ENCODE assay signal across 12 cellular contexts in the genomic region with DNA sequence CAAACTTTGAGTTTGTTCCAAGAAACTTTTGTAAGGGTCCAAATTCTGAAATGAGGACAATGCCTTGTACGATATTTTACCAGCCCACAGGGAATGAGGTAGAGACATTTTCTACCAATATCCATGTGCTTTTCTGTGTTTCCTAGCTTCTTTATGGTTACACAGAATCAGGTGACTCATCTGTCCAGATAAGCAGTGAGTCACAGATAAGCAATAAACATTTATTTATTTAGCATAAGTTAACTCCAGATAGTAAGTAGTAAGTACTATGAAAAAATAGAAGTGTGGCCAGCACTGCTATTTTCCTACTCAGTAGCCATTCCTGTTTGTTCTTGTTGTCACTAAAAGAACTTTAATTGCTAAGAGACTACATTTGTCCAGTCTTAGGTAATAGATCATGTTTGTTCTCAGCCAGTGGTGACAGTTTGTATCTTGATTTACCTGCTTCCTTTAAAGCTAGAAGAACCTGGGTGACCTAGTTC. TPM values are rescaled to one million over a fixed set of nuclear protein-coding genes. Genes with fewer than 3 reads are reported as not detected.
DNase-seq lines count a peak whose midpoint lies in the region; ATAC-seq, FAIRE-seq and TF ChIP-seq lines count a peak whose summit lies in the region.
"Had no signal": no experiment of that assay in that cellular context is flagged by ENCODE, and none has a peak within 500 bp of the region (broad histone marks: within the 10 kb centered on the region; RNA-seq: fewer than 3 reads in every experiment).

No MANE protein-coding gene starts in this region.

- WGBS in pancreas, 2 donors = 46 to 53% methylated on average over 1 of the region's 1 CpG

- TF ChIP-seq POLR2A in GM12891 (IDR thresholded peaks at IDR 0.05; ENCODE audit: low read depth, low read length) (no peak), NB4 (IDR thresholded peaks at IDR 0.05; ENCODE audit: extremely low read depth, insufficient read length) (no peak), uterus (IDR thresholded peaks at IDR 0.05) (no peak)

- TF ChIP-seq CTCF in NB4 (IDR thresholded peaks at IDR 0.05; ENCODE audit: low read depth, low read length) = no peak
- TF ChIP-seq CTCF in choroid plexus epithelial cell (conservative IDR thresholded peaks at IDR 0.05; ENCODE audit: low read depth, low read length) = no peak
- no peak for TF ChIP-seq CTCF in pancreas (IDR thresholded peaks at IDR 0.05)
- no peak for TF ChIP-seq CTCF in uterus (IDR thresholded peaks at IDR 0.05)

- FAIRE-seq in GM12891 (lab: Jason Lieb, UNC) (peak; percentile 5), pancreas (lab: Jason Lieb, UNC) (no peak)

- no peaks in the 10 kb centered on the region for H3K9me3 ChIP-seq in pancreas
- no peaks in the 10 kb centered on the region for H3K9me3 ChIP-seq in uterus
- H3K9me3 ChIP-seq: suprapubic skin had no signal

- peak; percentile 24 to 52 (median 50) for ATAC-seq in pancreas

- H3K4me1 ChIP-seq in pancreas (peaks cover 53 to 61% (median 55%) of the 10 kb centered on the region in 3 donors), uterus (peaks cover 0 to 20% of the 10 kb centered on the region in 2 donors)

- H3K4me3 ChIP-seq in NB4 (ENCODE audit: low read depth, low read length) = no peak overlapping the region
- H3K4me3 ChIP-seq in choroid plexus epithelial cell (ENCODE audit: low read depth, low read length) = no peak overlapping the region
- H3K4me3 ChIP-seq in pancreas = no peak overlapping the region
- no peak overlapping the region for H3K4me3 ChIP-seq in uterus
- H3K4me3 ChIP-seq: suprapubic skin had no signal

- peak overlapping the region; percentile 24 to 99 (median 49) for H3K27ac ChIP-seq in pancreas
- no peak overlapping the region for H3K27ac ChIP-seq in uterus
- H3K27ac ChIP-seq: HL-60, suprapubic skin had no signal

- DNase-seq in GM12891 (ENCODE audit: insufficient read length, low spot score) (no peak), NB4 (ENCODE audit: low read depth) (peak; percentile 34), choroid plexus epithelial cell (ENCODE audit: low read depth) (peak; percentile 60), pancreas (no peak), uterus (no peak), AML-193 (lab: John Stamatoyannopoulos, UW) (no peak), T-helper 1 cell (no peak)
- DNase-seq in stimulated activated naive CD4-positive, alpha-beta T cell (lab: John Stamatoyannopoulos, UW) = no peak
- DNase-seq: activated CD4-positive, alpha-beta T cell treated with anti-CD3 and anti-CD28 coated beads for 4 hours had no signal

- no peaks in the 10 kb centered on the region for H3K27me3 ChIP-seq in pancreas
- H3K27me3 ChIP-seq in uterus = no peaks in the 10 kb centered on the region
- H3K27me3 ChIP-seq: suprapubic skin had no signal

- H3K36me3 ChIP-seq in pancreas (no peaks in the 10 kb centered on the region), uterus (no peaks in the 10 kb centered on the region)
- H3K36me3 ChIP-seq: suprapubic skin had no signal

- intact Hi-C loops in pancreas (cut with DNase I) = loop anchor here in 2 of 3 donors (10.0 kb wide), 1 partner anchor 53 kb away; no protein-coding TSS in a partner anchor
- intact Hi-C loops in uterus (cut with DNase I; ENCODE audit: low total_unique reads) = loop anchor here (10.0 kb wide), 1 partner anchor 53 kb away; no protein-coding TSS in a partner anchor

TF ChIP-seq in GM12891, 5 proteins besides CTCF, POLR2A, EP300 and RAD21:
- no peak for TF ChIP-seq POU2F2 (IDR thresholded peaks at IDR 0.05; ENCODE audit: low read depth, low read length)
- no peak for TF ChIP-seq POLR2AphosphoS5 (IDR thresholded peaks at IDR 0.05; ENCODE audit: low read depth, low read length)
- no peak for TF ChIP-seq SPI1 (IDR thresholded peaks at IDR 0.05; ENCODE audit: low read depth, low read length)
- TF ChIP-seq TAF1 (IDR thresholded peaks at IDR 0.05; ENCODE audit: low read depth, low read length) = no peak
- TF ChIP-seq PAX5 (IDR thresholded peaks at IDR 0.05; ENCODE audit: insufficient read depth, low read length, severe bottlenecking) = no peak

RNA-seq across cellular contexts. Expression of a gene that starts 7.4 kb away (rescaled TPM):
- polyA plus RNA-seq in GM12891 (2012; ENCODE audit: low read depth, missing spikeins) = 17.2 TPM
- 10 to 100 TPM; 35.8 to 62.0 (median 40.9) TPM for total RNA-seq in pancreas
- 10 to 100 TPM; 11.8 to 13.0 TPM for polyA plus RNA-seq in pancreas
- 100 to 1,000 TPM in 2 of 4 donors, 10 to 100 TPM in 2; 26.7 to 200 (median 92.5) TPM for total RNA-seq in uterus

RNA-seq across cellular contexts. Expression of a gene that starts 50.0 kb away (rescaled TPM):
- not detected for polyA plus RNA-seq in GM12891 (2012; ENCODE audit: low read depth, missing spikeins)
- under 1 TPM in 5 of 6 donors, not detected in 1; 0.35 to 0.88 (median 0.64) TPM for total RNA-seq in pancreas
- under 1 TPM; 0.65 to 0.87 TPM for polyA plus RNA-seq in pancreas
- total RNA-seq in uterus = 1 to 10 TPM in 1 of 4 donors, under 1 TPM in 1, not detected in 2; 0.91 to 4.8 TPM
- total RNA-seq: activated T-helper 2 cell treated with anti-CD3 and anti-CD28 coated beads, Interferon-gamma antibody, Interleukin-2, Interleukin-4, amounts not matched to agents 10 μg/mL and 5 μg/mL and 100 μg/mL, durations not matched to agents 14 hours and 24 hours and 36 hours had no signal

Comparison
In these comparisons a context has a peak if more than half of its experiments do, and no peak if none do; other contexts are left out.
1. DNase-seq: peak in NB4 (single experiment) and choroid plexus epithelial cell (single experiment); none in GM12891 (single experiment), pancreas (0 of 6), uterus (0 of 2), AML-193 (0 of 2), stimulated activated naive CD4-positive, alpha-beta T cell (0 of 6) and T-helper 1 cell (0 of 5).
2. H3K27ac ChIP-seq: peak in pancreas (4 of 4); none in uterus (0 of 2).